8 cellular contexts compared by ENCODE assay signal in the genomic region with DNA sequence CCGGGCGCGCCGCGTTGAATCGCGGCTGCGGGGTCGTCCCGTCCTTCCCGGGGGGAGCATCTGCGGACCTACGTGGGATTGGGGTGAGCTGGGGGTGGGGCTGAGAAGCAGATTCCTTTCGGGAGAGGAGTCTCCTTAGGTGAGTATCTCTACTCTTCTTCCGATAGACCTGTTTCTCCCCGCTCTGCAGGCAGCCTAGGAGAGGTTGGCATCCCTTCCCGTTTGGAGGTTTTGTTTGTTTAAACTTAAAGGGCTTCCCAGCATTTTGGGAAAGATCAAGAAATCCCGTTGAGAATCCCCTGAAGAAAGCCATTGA. TPM values are rescaled to one million over a fixed set of nuclear protein-coding genes. Genes with fewer than 3 reads are reported as not detected.
DNase-seq lines count a peak whose midpoint lies in the region; ATAC-seq, FAIRE-seq and TF ChIP-seq lines count a peak whose summit lies in the region.

No MANE protein-coding gene starts in this region.

- H3K4me3 ChIP-seq in kidney (ENCODE audit: low read length in 2 of 2) (peak overlapping the region; percentile 90 to 91), suprapubic skin (peak overlapping the region; percentile 66)

- peak overlapping the region; percentile 66 to 78 for H3K27ac ChIP-seq in kidney (ENCODE audit: low read depth in 2 of 2, low read length in 2 of 2)
- peak overlapping the region; percentile 81 for H3K27ac ChIP-seq in suprapubic skin

- H3K27me3 ChIP-seq in suprapubic skin = no peaks in the 10 kb centered on the region

- H3K9ac ChIP-seq in kidney (ENCODE audit: low read length in 2 of 2) = peak overlapping the region; percentile 77 to 91

- TF ChIP-seq CTCF in kidney (IDR thresholded peaks at IDR 0.05; ENCODE audit: borderline replicate concordance, extremely low read depth, insufficient read depth) = no peak
- no peak for TF ChIP-seq CTCF in suprapubic skin (IDR thresholded peaks at IDR 0.05)

- H3K4me1 Mint-ChIP-seq in activated T-helper 2 cell treated with anti-CD3 and anti-CD28 coated beads, Interferon-gamma antibody, Interleukin-2, Interleukin-4, amounts not matched to agents 10 μg/mL and 5 μg/mL and 100 μg/mL, durations not matched to agents 14 hours and 24 hours and 36 hours (ENCODE audit: low read depth) = peaks cover 29% of the 10 kb centered on the region

- H3K27me3 Mint-ChIP-seq in activated T-helper 2 cell treated with anti-CD3 and anti-CD28 coated beads, Interferon-gamma antibody, Interleukin-2, Interleukin-4, amounts not matched to agents 10 μg/mL and 5 μg/mL and 100 μg/mL, durations not matched to agents 14 hours and 24 hours and 36 hours (ENCODE audit: low read depth) = no peaks in the 10 kb centered on the region

- H3K36me3 ChIP-seq in kidney (ENCODE audit: control insufficient read depth in 1 of 2, insufficient read depth in 2 of 2, low read length in 2 of 2) (peaks cover 2 to 3% of the 10 kb centered on the region in 2 donors), suprapubic skin (peaks cover 18% of the 10 kb centered on the region)

- under 1% methylated on average over 18 of the region's 18 CpGs for WGBS in suprapubic skin

- no peaks in the 10 kb centered on the region for H3K9me3 ChIP-seq in kidney (ENCODE audit: control insufficient read depth in 1 of 2, low read length in 2 of 2)
- no peaks in the 10 kb centered on the region for H3K9me3 ChIP-seq in suprapubic skin

- TF ChIP-seq POLR2A in suprapubic skin (IDR thresholded peaks at IDR 0.05) = no peak

- peaks cover 0 to 7% of the 10 kb centered on the region in 2 donors for H3K4me1 ChIP-seq in kidney (ENCODE audit: control insufficient read depth in 1 of 2, insufficient read depth in 1 of 2, low read depth in 1 of 2, low read length in 2 of 2)
- peaks cover 27% of the 10 kb centered on the region for H3K4me1 ChIP-seq in suprapubic skin

- no peak for FAIRE-seq in kidney (lab: Jason Lieb, UNC)

- TF ChIP-seq EP300 in suprapubic skin (IDR thresholded peaks at IDR 0.05) = no peak

- DNase-seq in NCI-H748 treated with DMSO at 0.1 percent for 48 hours (lab: John Stamatoyannopoulos, UW) = peak; percentile 63
- DNase-seq in NCI-H748 (lab: John Stamatoyannopoulos, UW; ENCODE audit: unreplicated experiment) = no peak
- DNase-seq in activated T-helper 2 cell treated with anti-CD3 and anti-CD28 coated beads, Interferon-gamma antibody, Interleukin-2, Interleukin-4, amounts not matched to agents 10 μg/mL and 5 μg/mL and 100 μg/mL, durations not matched to agents 14 hours and 24 hours and 36 hours (ENCODE audit: low spot score) = no peak
- DNase-seq in kidney = no peak
- no peak for DNase-seq in suprapubic skin (ENCODE audit: low spot score in 2 of 2)
- DNase-seq in nucleus accumbens (lab: John Stamatoyannopoulos, UW) = no peak

- H3K9me3 Mint-ChIP-seq in activated T-helper 2 cell treated with anti-CD3 and anti-CD28 coated beads, Interferon-gamma antibody, Interleukin-2, Interleukin-4, amounts not matched to agents 10 μg/mL and 5 μg/mL and 100 μg/mL, durations not matched to agents 14 hours and 24 hours and 36 hours = no peaks in the 10 kb centered on the region

- H3K27ac Mint-ChIP-seq in activated T-helper 2 cell treated with anti-CD3 and anti-CD28 coated beads, Interferon-gamma antibody, Interleukin-2, Interleukin-4, amounts not matched to agents 10 μg/mL and 5 μg/mL and 100 μg/mL, durations not matched to agents 14 hours and 24 hours and 36 hours = peak overlapping the region; percentile 93

- peaks cover 17% of the 10 kb centered on the region for H3K36me3 Mint-ChIP-seq in activated T-helper 2 cell treated with anti-CD3 and anti-CD28 coated beads, Interferon-gamma antibody, Interleukin-2, Interleukin-4, amounts not matched to agents 10 μg/mL and 5 μg/mL and 100 μg/mL, durations not matched to agents 14 hours and 24 hours and 36 hours (ENCODE audit: low read depth)

- H3K4me3 Mint-ChIP-seq in activated T-helper 2 cell treated with anti-CD3 and anti-CD28 coated beads, Interferon-gamma antibody, Interleukin-2, Interleukin-4, amounts not matched to agents 10 μg/mL and 5 μg/mL and 100 μg/mL, durations not matched to agents 14 hours and 24 hours and 36 hours (ENCODE audit: low read depth) = peak overlapping the region; percentile 98

- ATAC-seq in GM21381 (IDR thresholded peaks at IDR 0.05; ENCODE audit: unreplicated experiment) (no peak), HG03139 (IDR thresholded peaks at IDR 0.05; ENCODE audit: unreplicated experiment) (no peak)

- intact Hi-C loops in activated T-helper 2 cell treated with anti-CD3 and anti-CD28 coated beads, Interferon-gamma antibody, Interleukin-2, Interleukin-4, amounts not matched to agents 10 μg/mL and 5 μg/mL and 100 μg/mL, durations not matched to agents 14 hours and 24 hours and 36 hours (cut with micrococcal nuclease) = loop anchor here (2.0 to 10.0 kb wide), 3 partner anchors 165 to 897 kb away; a partner anchor contains a TSS
- intact Hi-C loops in kidney (cut with DNase I) = no loop called here

RNA-seq across cellular contexts. Expression of a gene that starts 0.4 kb away (rescaled TPM):
- 28.8 and 29.6 TPM in 2 replicates for total RNA-seq in activated T-helper 2 cell treated with anti-CD3 and anti-CD28 coated beads, Interferon-gamma antibody, Interleukin-2, Interleukin-4, amounts not matched to agents 10 μg/mL and 5 μg/mL and 100 μg/mL, durations not matched to agents 14 hours and 24 hours and 36 hours
- total RNA-seq in kidney (37.2 TPM), suprapubic skin (10 to 100 TPM; 24.4 to 56.4 (median 34.8) TPM)
- polyA plus RNA-seq in kidney (ENCODE audit: insufficient read depth, low read depth, low replicate concordance) = 16.8 TPM

RNA-seq across cellular contexts. Expression of a gene that starts 0.8 kb away (rescaled TPM):
- 20.3 and 21.6 TPM in 2 replicates for total RNA-seq in activated T-helper 2 cell treated with anti-CD3 and anti-CD28 coated beads, Interferon-gamma antibody, Interleukin-2, Interleukin-4, amounts not matched to agents 10 μg/mL and 5 μg/mL and 100 μg/mL, durations not matched to agents 14 hours and 24 hours and 36 hours
- total RNA-seq in kidney (17.9 TPM), suprapubic skin (10 to 100 TPM; 10.2 to 18.3 (median 15.3) TPM)
- 34.8 TPM for polyA plus RNA-seq in kidney (ENCODE audit: insufficient read depth, low read depth, low replicate concordance)
